10 cellular contexts compared by ENCODE assay signal in the genomic region with DNA sequence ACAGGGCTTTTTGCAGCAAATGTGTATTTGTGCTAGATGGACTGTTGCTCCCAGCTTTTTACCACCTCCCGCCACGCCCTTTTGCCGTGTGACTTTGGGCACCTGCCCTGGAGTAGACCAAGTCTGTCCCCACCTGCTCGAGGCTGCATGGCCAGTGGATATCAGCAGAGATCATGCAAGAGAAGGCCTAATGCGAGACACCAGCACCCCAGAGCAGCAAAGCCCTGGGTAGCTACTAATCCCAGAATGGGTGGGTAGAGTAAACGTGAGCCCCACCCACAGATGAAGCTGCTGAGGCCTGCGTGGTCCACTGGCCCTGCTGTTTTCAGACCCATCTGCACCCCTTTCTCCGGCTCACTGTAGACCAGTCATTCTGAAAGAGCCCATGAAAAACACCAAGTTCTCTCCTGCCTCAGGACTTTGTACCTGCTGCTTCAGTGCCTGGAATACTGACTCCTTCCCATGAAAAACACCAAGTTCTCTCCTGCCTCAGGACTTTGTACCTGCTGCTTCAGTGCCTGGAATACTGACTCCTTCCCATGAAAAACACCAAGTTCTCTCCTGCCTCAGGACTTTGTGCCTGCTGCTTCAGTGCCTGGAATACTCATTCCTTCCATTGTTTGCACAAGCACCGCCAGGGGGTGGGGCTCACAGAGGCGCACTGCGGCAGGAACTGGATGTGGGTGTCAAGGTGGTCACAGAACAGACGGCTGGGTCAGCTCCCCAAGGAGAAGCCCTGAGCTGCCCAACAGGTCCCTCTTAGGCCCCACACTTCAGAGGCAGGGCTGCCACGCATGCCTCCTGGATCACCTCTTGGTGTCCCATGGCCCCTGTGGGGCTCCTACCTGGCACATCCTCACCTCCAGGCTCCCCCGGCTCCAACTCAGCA. TPM values are rescaled to one million over a fixed set of nuclear protein-coding genes. Genes with fewer than 3 reads are reported as not detected.
A peak's percentile ranks its signal among the peaks of the same experiment; 100 is the strongest.
DNase-seq lines count a peak whose midpoint lies in the region; ATAC-seq, FAIRE-seq and TF ChIP-seq lines count a peak whose summit lies in the region.
"Had no signal": no experiment of that assay in that cellular context is flagged by ENCODE, and none has a peak within 500 bp of the region (broad histone marks: within the 10 kb centered on the region; RNA-seq: fewer than 3 reads in every experiment).

No MANE protein-coding gene starts in this region.

- H3K9me3 ChIP-seq in right cardiac atrium (ENCODE audit: control insufficient read depth, low read length) (no peaks in the 10 kb centered on the region), keratinocyte (ENCODE audit: control insufficient read depth, low read depth, low read length) (no peaks in the 10 kb centered on the region), smooth muscle cell (replicated peaks; ENCODE audit: low read depth) (no peaks in the 10 kb centered on the region)

- H3K27ac ChIP-seq in right cardiac atrium (ENCODE audit: low read length) (no peak overlapping the region), keratinocyte (ENCODE audit: control insufficient read depth, insufficient read depth, low read length) (no peak overlapping the region), smooth muscle cell (ENCODE audit: low read depth) (no peak overlapping the region)

- intact Hi-C loops in right cardiac atrium (cut with DNase I) = loop anchor here in 3 of 4 donors (10.0 kb wide), 3 partner anchors 54 to 174 kb away; partner anchors contain the start of gene ADD1 (in 1 of the 3)
- intact Hi-C loops in left ventricle myocardium superior (cut with micrococcal nuclease) = loop anchor here (10.0 kb wide), 1 partner anchor 54 kb away; no protein-coding TSS in a partner anchor
- intact Hi-C loops in activated CD4-positive, alpha-beta memory T cell treated with anti-CD3 and anti-CD28 coated beads for 36 hours (cut with micrococcal nuclease) = loop anchor here (5.0 to 10.0 kb wide), 2 partner anchors 36 to 284 kb away; no protein-coding TSS in a partner anchor

- H4K20me1 ChIP-seq in keratinocyte (ENCODE audit: control insufficient read depth, extremely low read depth, insufficient read depth, low read length) (no peaks in the 10 kb centered on the region), smooth muscle cell (ENCODE audit: low read depth) (no peaks in the 10 kb centered on the region)

- H2AFZ ChIP-seq in keratinocyte (ENCODE audit: control insufficient read depth, low read length) (no peak overlapping the region), smooth muscle cell (ENCODE audit: low read depth) (no peak overlapping the region)

- no peak overlapping the region for H3K4me3 Mint-ChIP-seq in activated CD4-positive, alpha-beta memory T cell treated with anti-CD3 and anti-CD28 coated beads for 36 hours
- H3K4me3 Mint-ChIP-seq in type B pancreatic cell = no peak overlapping the region

- DNase-seq in right cardiac atrium (peak in 2 of 3 donors; percentile 55 to 75), left ventricle myocardium superior (no peak), keratinocyte (ENCODE audit: low read depth, low spot score) (no peak), type B pancreatic cell (ENCODE audit: extremely low spot score, unreplicated experiment) (no peak), smooth muscle cell (lab: John Stamatoyannopoulos, UW; ENCODE audit: unreplicated experiment) (no peak)
- DNase-seq in activated CD4-positive, alpha-beta memory T cell treated with anti-CD3 and anti-CD28 coated beads for 36 hours = peak; percentile 51
- no peak for DNase-seq in activated CD4-positive, CD25-positive, alpha-beta regulatory T cell (lab: John Stamatoyannopoulos, UW)
- DNase-seq: NCI-H1694 treated with DMSO at 0.1 percent for 48 hours had no signal

- WGBS in right cardiac atrium = 79% methylated on average over 14 of the region's 14 CpGs
- 84% methylated on average over 14 of the region's 14 CpGs for WGBS in smooth muscle cell (ENCODE audit: low lambda C conversion rate)

- H3K27me3 ChIP-seq in right cardiac atrium (ENCODE audit: control insufficient read depth, insufficient read depth) (no peaks in the 10 kb centered on the region), keratinocyte (ENCODE audit: control insufficient read depth, extremely low read depth, insufficient read depth, low read length) (no peaks in the 10 kb centered on the region), smooth muscle cell (ENCODE audit: low read depth) (no peaks in the 10 kb centered on the region)

- H3K4me1 ChIP-seq in right cardiac atrium (ENCODE audit: control insufficient read depth, insufficient read depth, low read length) = no peaks in the 10 kb centered on the region
- H3K4me1 ChIP-seq in keratinocyte (ENCODE audit: control insufficient read depth, extremely low read depth, insufficient read depth, low read length) = peaks cover 8% of the 10 kb centered on the region
- H3K4me1 ChIP-seq in smooth muscle cell (ENCODE audit: low read depth) = no peaks in the 10 kb centered on the region

- CTCF ChIA-PET in activated CD4-positive, alpha-beta memory T cell treated with anti-CD3 and anti-CD28 coated beads for 36 hours (lab: Charles Lee) = no interaction called here

- peaks cover 9% of the 10 kb centered on the region for H3K4me1 Mint-ChIP-seq in activated CD4-positive, alpha-beta memory T cell treated with anti-CD3 and anti-CD28 coated beads for 36 hours (ENCODE audit: low read depth)
- H3K4me1 Mint-ChIP-seq in type B pancreatic cell (ENCODE audit: unreplicated experiment) = no peaks in the 10 kb centered on the region

- peak in 1 of 2 donors; percentile 42 for ATAC-seq in right cardiac atrium
- no peak for ATAC-seq in left ventricle myocardium superior
- ATAC-seq in HG03565 (IDR thresholded peaks at IDR 0.05; ENCODE audit: unreplicated experiment) = no peak

- TF ChIP-seq CTCF in keratinocyte (optimal IDR thresholded peaks at IDR 0.05 in 1 of 3, IDR thresholded peaks at IDR 0.05 in 1 of 3, conservative IDR thresholded peaks at IDR 0.05 in 1 of 3; ENCODE audit: extremely low read depth in 1 of 3, insufficient read depth in 2 of 3, low read length in 3 of 3) (peak in 2 of 3 experiments; percentile 14 to 20), type B pancreatic cell (conservative IDR thresholded peaks at IDR 0.05) (no peak), smooth muscle cell (IDR thresholded peaks at IDR 0.05; ENCODE audit: borderline replicate concordance, insufficient read depth, poor library complexity, severe bottlenecking) (no peak)

- H3K4me2 ChIP-seq in keratinocyte (ENCODE audit: control insufficient read depth, extremely low read depth, insufficient read depth, low read depth, low read length) (no peak overlapping the region), smooth muscle cell (no peak overlapping the region)

- no peak overlapping the region for H3K27ac Mint-ChIP-seq in activated CD4-positive, alpha-beta memory T cell treated with anti-CD3 and anti-CD28 coated beads for 36 hours
- H3K27ac Mint-ChIP-seq in type B pancreatic cell = peak overlapping the region; percentile 0

- no peak overlapping the region for H3K9ac ChIP-seq in keratinocyte (ENCODE audit: control insufficient read depth, extremely low read depth, insufficient read depth, low read length)
- no peak overlapping the region for H3K9ac ChIP-seq in smooth muscle cell (ENCODE audit: low read depth)

- H3K4me3 ChIP-seq in right cardiac atrium (ENCODE audit: low read length) (no peak overlapping the region), keratinocyte (ENCODE audit: control insufficient read depth in 2 of 3, extremely low read depth in 1 of 3, insufficient read depth in 2 of 3, low read depth in 1 of 3, low read length in 3 of 3) (no peak overlapping the region), smooth muscle cell (no peak overlapping the region)

- H3K79me2 ChIP-seq in keratinocyte (ENCODE audit: control insufficient read depth, insufficient read depth, low read length) (no peaks in the 10 kb centered on the region), smooth muscle cell (ENCODE audit: low read depth) (no peaks in the 10 kb centered on the region)

- H3K36me3 Mint-ChIP-seq in activated CD4-positive, alpha-beta memory T cell treated with anti-CD3 and anti-CD28 coated beads for 36 hours = no peaks in the 10 kb centered on the region
- H3K36me3 Mint-ChIP-seq in type B pancreatic cell = no peaks in the 10 kb centered on the region

- POLR2A ChIA-PET in activated CD4-positive, alpha-beta memory T cell treated with anti-CD3 and anti-CD28 coated beads for 36 hours (lab: Charles Lee) = interaction anchor here (1.7 to 2.0 kb wide), 2 partner anchors 11 to 175 kb away, joined by 5 to 8 read pairs; no protein-coding TSS in a partner anchor

- H3K36me3 ChIP-seq in keratinocyte (ENCODE audit: control insufficient read depth in 2 of 2, extremely low read depth in 1 of 2, insufficient read depth in 2 of 2, low read length in 2 of 2) (no peaks in the 10 kb centered on the region), smooth muscle cell (ENCODE audit: low read depth) (no peaks in the 10 kb centered on the region)

- no peaks in the 10 kb centered on the region for H3K9me3 Mint-ChIP-seq in activated CD4-positive, alpha-beta memory T cell treated with anti-CD3 and anti-CD28 coated beads for 36 hours
- no peaks in the 10 kb centered on the region for H3K9me3 Mint-ChIP-seq in type B pancreatic cell

- FAIRE-seq in keratinocyte (lab: Jason Lieb, UNC) = no peak
- FAIRE-seq: D721Med had no signal

- no peaks in the 10 kb centered on the region for H3K9me1 ChIP-seq in keratinocyte (ENCODE audit: control insufficient read depth, extremely low read depth, insufficient read depth, low read length)

- H3F3A ChIP-seq in smooth muscle cell (ENCODE audit: low read depth) = no peaks in the 10 kb centered on the region

- dilution Hi-C loops in keratinocyte (cut with MboI; ENCODE audit: extremely low pct_ligation_motif_present, low sequenced_read_pairs) = no loop called here

- H3K27me3 Mint-ChIP-seq in activated CD4-positive, alpha-beta memory T cell treated with anti-CD3 and anti-CD28 coated beads for 36 hours = no peaks in the 10 kb centered on the region
- H3K27me3 Mint-ChIP-seq in type B pancreatic cell = no peaks in the 10 kb centered on the region

RNA-seq across cellular contexts. Expression of gene TNIP2, which starts 5.1 kb away (rescaled TPM):
- total RNA-seq in right cardiac atrium (10 to 100 TPM; 20.2 to 28.0 (median 24.6) TPM), left ventricle myocardium superior (24.0 TPM), type B pancreatic cell (ENCODE audit: low replicate concordance) (25.3 and 26.1 TPM in 2 replicates), smooth muscle cell (23.8 and 24.7 TPM in 2 replicates)
- polyA plus RNA-seq in right cardiac atrium (24.9 TPM), keratinocyte (22.6 to 23.1 TPM (median 23.1 TPM) in 3 replicates), smooth muscle cell (37.5 and 40.7 TPM in 2 replicates)
- 10 to 100 TPM; 74.2 to 77.5 TPM for total RNA-seq in activated CD4-positive, alpha-beta memory T cell treated with anti-CD3 and anti-CD28 coated beads for 36 hours
- 33.1 TPM for polyA plus RNA-seq in keratinocyte (2011; ENCODE audit: low read depth)
- polyA plus RNA-seq in keratinocyte (2011; cell fraction: cytosol; rRNA removed) = 11.7 and 26.0 TPM in 2 replicates
- polyA plus RNA-seq in keratinocyte (2011; cell fraction: nucleus; rRNA removed) = 41.6 and 42.8 TPM in 2 replicates
- polyA plus RNA-seq in keratinocyte (2012; ENCODE audit: low replicate concordance) = 21.2 and 26.8 TPM in 2 replicates
- polyA minus RNA-seq in keratinocyte = 7.6 to 13.0 TPM (median 9.8 TPM) in 3 replicates
- 15.9 TPM for polyA minus RNA-seq in keratinocyte (2011; cell fraction: cytosol; rRNA and poly(A)+ RNA removed)
- polyA minus RNA-seq in keratinocyte (2011; cell fraction: nucleus; rRNA and poly(A)+ RNA removed) = 10.3 and 12.2 TPM in 2 replicates

RNA-seq across cellular contexts. Expression of gene SH3BP2, which starts 31.6 kb away (rescaled TPM):
- total RNA-seq in right cardiac atrium = 10 to 100 TPM; 20.5 to 28.8 (median 26.3) TPM
- polyA plus RNA-seq in right cardiac atrium = 21.7 TPM
- 25.6 TPM for total RNA-seq in left ventricle myocardium superior
- 10 to 100 TPM; 55.9 to 62.8 TPM for total RNA-seq in activated CD4-positive, alpha-beta memory T cell treated with anti-CD3 and anti-CD28 coated beads for 36 hours
- 7.2 to 21.6 TPM (median 11.2 TPM) in 3 replicates for polyA plus RNA-seq in keratinocyte
- polyA plus RNA-seq in keratinocyte (2011; ENCODE audit: low read depth) = 20.2 TPM
- polyA plus RNA-seq in keratinocyte (2011; cell fraction: cytosol; rRNA removed) = 5.6 and 7.6 TPM in 2 replicates
- 67.9 and 68.0 TPM in 2 replicates for polyA plus RNA-seq in keratinocyte (2011; cell fraction: nucleus; rRNA removed)
- 6.1 and 23.4 TPM in 2 replicates for polyA plus RNA-seq in keratinocyte (2012; ENCODE audit: low replicate concordance)
- 33.4 to 47.9 TPM (median 41.4 TPM) in 3 replicates for polyA minus RNA-seq in keratinocyte
- polyA minus RNA-seq in keratinocyte (2011; cell fraction: cytosol; rRNA and poly(A)+ RNA removed) = 16.1 TPM
- 25.6 and 34.7 TPM in 2 replicates for polyA minus RNA-seq in keratinocyte (2011; cell fraction: nucleus; rRNA and poly(A)+ RNA removed)
- 31.4 and 45.4 TPM in 2 replicates for total RNA-seq in type B pancreatic cell (ENCODE audit: low replicate concordance)
- 19.3 and 23.8 TPM in 2 replicates for total RNA-seq in smooth muscle cell
- 17.3 and 27.4 TPM in 2 replicates for polyA plus RNA-seq in smooth muscle cell

Comparison
In these comparisons a context has a peak if more than half of its experiments do, and no peak if none do; other contexts are left out.
1. DNase-seq: peak in right cardiac atrium (2 of 3) and activated CD4-positive, alpha-beta memory T cell treated with anti-CD3 and anti-CD28 coated beads for 36 hours (single experiment); none in left ventricle myocardium superior (single experiment), keratinocyte (single experiment), type B pancreatic cell (single experiment), smooth muscle cell (single experiment) and activated CD4-positive, CD25-positive, alpha-beta regulatory T cell (0 of 4).
2. CTCF ChIP-seq: peak in keratinocyte (2 of 3); none in type B pancreatic cell (single experiment) and smooth muscle cell (single experiment).